37 cellular contexts compared by ENCODE assay signal in the genomic region with DNA sequence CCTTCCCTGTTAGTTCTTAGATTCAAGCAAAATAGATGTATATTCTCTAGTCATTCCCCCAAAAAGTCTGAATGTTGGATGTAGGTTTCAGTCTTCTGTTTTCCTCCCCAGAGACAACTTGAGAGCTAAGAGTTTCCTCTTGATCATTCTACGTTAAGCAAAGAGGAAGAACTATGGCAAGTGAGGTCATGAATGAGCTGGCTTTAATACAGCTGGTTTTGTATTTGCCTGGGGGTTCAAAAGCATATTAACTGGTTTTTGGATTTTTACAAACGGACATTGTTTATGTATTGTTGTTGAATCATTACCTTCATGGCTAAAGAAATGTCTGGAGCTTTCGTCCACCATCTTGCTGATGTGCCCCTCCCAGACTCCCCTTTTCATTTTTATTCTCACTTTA.
"Had no signal": no experiment of that assay in that cellular context is flagged by ENCODE, and none has a peak within 500 bp of the region (broad histone marks: within the 10 kb centered on the region; RNA-seq: fewer than 3 reads in every experiment).

No MANE protein-coding gene starts in this region.

- H3K27ac Mint-ChIP-seq: activated B cell treated with CpG ODN at 0.5 μM for 24 hours; activated CD4-positive, alpha-beta memory T cell treated with anti-CD3 and anti-CD28 coated beads for 36 hours; activated naive CD4-positive, alpha-beta T cell treated with anti-CD3 and anti-CD28 coated beads for 36 hours; activated naive CD4-positive, alpha-beta T cell treated with anti-CD3 and anti-CD28 coated beads, Interleukin-2, amount 50 U/mL, for 72 hours; activated T-helper 1 cell treated with anti-CD3 and anti-CD28 coated beads, Interleukin-12 subunit alpha, Interleukin-12 subunit beta, Interleukin-2, Interleukin-4 antibody, amounts not matched to agents 30 ng/mL and 10 ng/mL and 1 ng/mL, durations not matched to agents 14 hours and 24 hours and 36 hours had no signal

- DNase-seq: activated B cell treated with CpG ODN at 0.5 μM for 24 hours; activated CD4-positive, alpha-beta memory T cell treated with anti-CD3 and anti-CD28 coated beads for 36 hours; activated CD4-positive, alpha-beta T cell treated with anti-CD3 and anti-CD28 coated beads for 4 hours; activated CD4-positive, alpha-beta T cell treated with anti-CD3 and anti-CD28 coated beads, Interleukin-2, amount 50 U/mL, for 1 hour; activated CD4-positive, CD25-positive, alpha-beta regulatory T cell treated with anti-CD3 and anti-CD28 coated beads, Interleukin-2, amount 50 U/mL, for 72 hours; activated CD8-positive, alpha-beta memory T cell treated with anti-CD3 and anti-CD28 coated beads, Interleukin-2, amount 50 U/mL, for 4 hours; activated gamma-delta T cell treated with Interleukin-2 at 50 U/mL for 16 hours; activated naive CD4-positive, alpha-beta T cell treated with anti-CD3 and anti-CD28 coated beads for 36 hours; activated T-cell treated with anti-CD3 and anti-CD28 coated beads for 4 hours; activated T-cell treated with anti-CD3 and anti-CD28 coated beads, Interleukin-2, amount 50 U/mL, for 4 hours; anterior cingulate cortex; brain microvascular endothelial cell; Kasumi-1; KG1; NCI-H1092 treated with DMSO at 0.1 percent for 48 hours; NCI-H1417; NCI-H146; NCI-H187; NCI-H2081; NCI-H510A; NCI-H526; NCI-H748 treated with DMSO at 0.1 percent for 48 hours; NK-92 treated with Interleukin-12 subunit alpha and Interleukin-12 subunit beta, amount 100 ng/mL, for 24 hours; PC-3; Peyer's patch; SIG-M5; T-helper 1 cell; T-helper 2 cell; T-helper 9 cell had no signal

- ATAC-seq: activated naive CD4-positive, alpha-beta T cell treated with anti-CD3 and anti-CD28 coated beads, Interleukin-2, amount 50 U/mL, for 72 hours; activated T-cell treated with anti-CD3 and anti-CD28 coated beads, Interleukin-2, amount 50 U/mL, for 4 hours; PC-3; Right ventricle myocardium inferior; SK-N-SH treated with all-trans-retinoic acid at 6 μM for 48 hours had no signal

- H3K4me1 Mint-ChIP-seq: activated B cell treated with CpG ODN at 0.5 μM for 24 hours; central memory CD8-positive, alpha-beta T cell had no signal

- H3K4me3 ChIP-seq: cardiac muscle cell, Peyer's patch had no signal

- H3K27me3 Mint-ChIP-seq: activated B cell treated with CpG ODN at 0.5 μM for 24 hours; activated CD4-positive, alpha-beta memory T cell treated with anti-CD3 and anti-CD28 coated beads for 36 hours; central memory CD8-positive, alpha-beta T cell had no signal

- H3K9me3 ChIP-seq: Peyer's patch had no signal

- H3K27ac ChIP-seq: brain microvascular endothelial cell, cardiac muscle cell, Peyer's patch, RWPE1, VCaP had no signal

- H3K36me3 Mint-ChIP-seq: activated CD4-positive, alpha-beta memory T cell treated with anti-CD3 and anti-CD28 coated beads for 36 hours; activated naive CD4-positive, alpha-beta T cell treated with anti-CD3 and anti-CD28 coated beads, Interleukin-2, amount 50 U/mL, for 72 hours had no signal

- H3K36me3 ChIP-seq: brain microvascular endothelial cell, cardiac muscle cell, Peyer's patch had no signal

- H3K9me3 Mint-ChIP-seq: activated CD4-positive, alpha-beta memory T cell treated with anti-CD3 and anti-CD28 coated beads for 36 hours; activated naive CD4-positive, alpha-beta T cell treated with anti-CD3 and anti-CD28 coated beads for 36 hours; activated T-cell treated with anti-CD3 and anti-CD28 coated beads, Interleukin-2, amount 50 U/mL, for 4 hours; activated T-helper 1 cell treated with anti-CD3 and anti-CD28 coated beads, Interleukin-12 subunit alpha, Interleukin-12 subunit beta, Interleukin-2, Interleukin-4 antibody, amounts not matched to agents 30 ng/mL and 10 ng/mL and 1 ng/mL, durations not matched to agents 14 hours and 24 hours and 36 hours; central memory CD8-positive, alpha-beta T cell had no signal

- H3K4me1 ChIP-seq: Peyer's patch had no signal

- H3K4me3 Mint-ChIP-seq: activated B cell treated with CpG ODN at 0.5 μM for 24 hours; activated CD4-positive, alpha-beta memory T cell treated with anti-CD3 and anti-CD28 coated beads for 36 hours; activated naive CD4-positive, alpha-beta T cell treated with anti-CD3 and anti-CD28 coated beads for 36 hours; activated T-cell treated with anti-CD3 and anti-CD28 coated beads, Interleukin-2, amount 50 U/mL, for 4 hours; activated T-helper 1 cell treated with anti-CD3 and anti-CD28 coated beads, Interleukin-12 subunit alpha, Interleukin-12 subunit beta, Interleukin-2, Interleukin-4 antibody, amounts not matched to agents 30 ng/mL and 10 ng/mL and 1 ng/mL, durations not matched to agents 14 hours and 24 hours and 36 hours; central memory CD8-positive, alpha-beta T cell had no signal

- H3K27me3 ChIP-seq: brain microvascular endothelial cell, cardiac muscle cell, Peyer's patch had no signal
